8 cellular contexts compared by ENCODE assay signal in the genomic region with DNA sequence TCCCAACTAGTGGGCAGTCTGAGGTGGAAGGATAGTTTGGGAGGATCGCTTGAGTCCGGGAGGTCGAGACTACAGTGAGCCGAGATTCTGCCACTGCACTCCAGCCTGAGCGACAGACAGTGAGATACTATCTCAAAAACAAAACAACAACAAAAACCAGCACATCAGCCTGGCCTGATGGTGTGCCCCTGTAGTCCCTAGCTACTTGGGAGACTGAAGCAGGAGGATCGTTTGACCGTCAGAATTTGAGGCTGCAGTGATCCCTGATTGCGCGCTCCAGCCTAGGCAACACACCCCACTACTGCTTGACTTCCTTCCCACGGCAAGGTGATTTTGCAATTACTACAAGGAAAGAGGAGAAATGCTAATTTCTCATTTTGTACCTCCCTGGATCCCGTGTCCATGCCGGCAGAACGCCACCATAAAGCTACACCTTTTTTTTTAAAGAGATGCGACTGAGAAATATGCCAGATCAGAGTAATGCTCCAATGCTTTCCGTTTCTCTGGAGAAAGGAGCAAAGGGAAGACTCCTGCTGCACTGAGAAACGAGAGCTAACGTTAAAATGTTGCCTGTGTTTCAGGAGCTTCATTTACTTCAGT. TPM values are rescaled to one million over a fixed set of nuclear protein-coding genes. Genes with fewer than 3 reads are reported as not detected.
DNase-seq lines count a peak whose midpoint lies in the region; ATAC-seq and TF ChIP-seq lines count a peak whose summit lies in the region.

No MANE protein-coding gene starts in this region.

- H3K4me1 ChIP-seq in ACC112 (ENCODE audit: control insufficient read depth, insufficient read depth, low read length, unreplicated experiment) (peaks cover 31% of the 10 kb centered on the region), neuron (ENCODE audit: insufficient read depth, low read length) (peaks cover 10% of the 10 kb centered on the region)

- H2AFZ ChIP-seq in ACC112 (ENCODE audit: low read length, unreplicated experiment), result peak overlapping the region; percentile 97
- H2AFZ ChIP-seq in neuron (ENCODE audit: low read depth, low read length), result peak overlapping the region; percentile 74

- peaks cover 42% of the 10 kb centered on the region for H3K79me2 ChIP-seq in ACC112 (ENCODE audit: control insufficient read depth, insufficient read depth, low read length, unreplicated experiment)

- peak; percentile 4 for DNase-seq in GM13976 (ENCODE audit: low spot score)
- DNase-seq in fibroblast of the aortic adventitia (ENCODE audit: low read depth), result no peak
- no peak for DNase-seq in NCI-H1930 (lab: John Stamatoyannopoulos, UW)
- no peak for DNase-seq in globus pallidus (ENCODE audit: low spot score)

- H3K36me3 ChIP-seq in ACC112 (ENCODE audit: insufficient read depth, low read length) (peaks cover 11% of the 10 kb centered on the region), neuron (ENCODE audit: insufficient read depth, low read length) (peaks cover 9% of the 10 kb centered on the region)

- ATAC-seq in HG03432 (IDR thresholded peaks at IDR 0.05; ENCODE audit: unreplicated experiment), result peak; percentile 7

- H3K4me3 ChIP-seq in ACC112 (ENCODE audit: low read depth, low read length), result peak overlapping the region; percentile 87
- peak overlapping the region; percentile 98 for H3K4me3 ChIP-seq in WI38 (ENCODE audit: low read depth, low read length)
- peak overlapping the region; percentile 80 for H3K4me3 ChIP-seq in fibroblast of the aortic adventitia (ENCODE audit: low read depth, low read length)
- H3K4me3 ChIP-seq in neuron (ENCODE audit: low read length), result peak overlapping the region; percentile 72

- peak overlapping the region; percentile 80 for H3K27ac ChIP-seq in ACC112 (ENCODE audit: low read depth, low read length)

- H3K27me3 ChIP-seq in ACC112 (ENCODE audit: insufficient read depth, low read length) (no peaks in the 10 kb centered on the region), neuron (ENCODE audit: insufficient read depth, low read length) (no peaks in the 10 kb centered on the region)

- H3K9me3 ChIP-seq in neuron (ENCODE audit: low read length), result peaks cover 4% of the 10 kb centered on the region

- no peak for TF ChIP-seq CTCF in GM13976 (IDR thresholded peaks at IDR 0.05; ENCODE audit: borderline replicate concordance, control extremely low read depth, extremely low read depth, insufficient read depth, missing control alignments)
- no peak for TF ChIP-seq CTCF in WI38 (IDR thresholded peaks at IDR 0.05; ENCODE audit: low read depth, low read length)
- TF ChIP-seq CTCF in fibroblast of the aortic adventitia (IDR thresholded peaks at IDR 0.05; ENCODE audit: insufficient read depth, low read length), result no peak

- in situ Hi-C loops in GM13976 (cut with MboI; ENCODE audit: low sequenced_read_pairs, unreplicated experiment), result no loop called here

RNA-seq across cellular contexts. Expression of gene SCFD1, which starts 0.7 kb away (rescaled TPM):
- total RNA-seq in fibroblast of the aortic adventitia (ENCODE audit: low replicate concordance), result 103 and 125 TPM in 2 replicates
